25 cellular contexts compared by ENCODE assay signal in the genomic region with DNA sequence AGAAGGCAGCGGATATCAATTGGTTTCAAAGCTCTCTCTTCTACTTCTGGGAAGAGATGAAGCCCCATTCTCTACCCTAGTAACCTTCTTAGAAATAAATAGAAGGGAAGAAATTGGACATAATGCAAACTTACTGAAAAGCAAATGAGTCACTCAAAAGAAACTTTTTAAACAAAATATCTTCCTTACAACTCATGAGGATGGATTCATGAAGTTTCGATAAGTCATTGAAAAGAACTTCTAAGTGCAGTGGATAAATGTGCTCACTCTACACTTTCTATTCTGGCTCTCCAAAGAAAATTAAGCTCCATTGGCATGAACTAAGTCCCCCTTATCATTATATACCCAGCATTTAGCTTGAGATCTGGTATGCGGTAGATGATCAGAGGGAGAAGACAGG.
A peak's percentile ranks its signal among the peaks of the same experiment; 100 is the strongest.
DNase-seq lines count a peak whose midpoint lies in the region; TF ChIP-seq lines count a peak whose summit lies in the region.
"Had no signal": no experiment of that assay in that cellular context is flagged by ENCODE, and none has a peak within 500 bp of the region (broad histone marks: within the 10 kb centered on the region; RNA-seq: fewer than 3 reads in every experiment).

No MANE protein-coding gene starts in this region.

- H3K79me2 ChIP-seq in fibroblast of lung (ENCODE audit: control insufficient read depth, insufficient read depth, low read length), result no peaks in the 10 kb centered on the region

- POLR2A ChIA-PET in A673 (lab: Charles Lee; ENCODE audit: low non-redundant PET), result no interaction called here

- H3K27ac ChIP-seq in fibroblast of lung (ENCODE audit: insufficient read depth, low read length), result peak overlapping the region; percentile 19
- H3K27ac ChIP-seq in A673 (ENCODE audit: low read depth, low read length, poor library complexity, severe bottlenecking), result no peak overlapping the region
- H3K27ac ChIP-seq: BLaER1 had no signal

- no peaks in the 10 kb centered on the region for H3K36me3 Mint-ChIP-seq in progenitor cell of endocrine pancreas (ENCODE audit: insufficient read depth)
- H3K36me3 Mint-ChIP-seq: CD14-positive monocyte; CD4-positive, alpha-beta memory T cell; CD4-positive, CD25-positive, alpha-beta regulatory T cell; CD8-positive, alpha-beta memory T cell had no signal

- H3K27me3 Mint-ChIP-seq in progenitor cell of endocrine pancreas, result no peaks in the 10 kb centered on the region
- H3K27me3 Mint-ChIP-seq: B cell; CD4-positive, alpha-beta memory T cell; CD4-positive, CD25-positive, alpha-beta regulatory T cell; CD8-positive, alpha-beta memory T cell had no signal

- TF ChIP-seq CTCF in fibroblast of lung (conservative IDR thresholded peaks at IDR 0.05 in 1 of 2, IDR thresholded peaks at IDR 0.05 in 1 of 2; ENCODE audit: low read depth in 1 of 2, low read length in 2 of 2), result no peak
- no peak for TF ChIP-seq CTCF in progenitor cell of endocrine pancreas (IDR thresholded peaks at IDR 0.05; ENCODE audit: unreplicated experiment)
- no peak for TF ChIP-seq CTCF in A673 (conservative IDR thresholded peaks at IDR 0.05; ENCODE audit: low read depth, low read length)

- H3K4me1 ChIP-seq in fibroblast of lung (ENCODE audit: control insufficient read depth, extremely low read depth, insufficient read depth, low read length) (no peaks in the 10 kb centered on the region), A673 (ENCODE audit: insufficient read depth, low read length, poor library complexity, severe bottlenecking) (no peaks in the 10 kb centered on the region)
- H3K4me1 ChIP-seq: BLaER1 had no signal

- H3K27ac Mint-ChIP-seq in progenitor cell of endocrine pancreas, result peak overlapping the region; percentile 41
- H3K27ac Mint-ChIP-seq: B cell; CD14-positive monocyte; CD4-positive, alpha-beta memory T cell; CD4-positive, CD25-positive, alpha-beta regulatory T cell; CD8-positive, alpha-beta memory T cell had no signal

- H3K4me1 Mint-ChIP-seq in progenitor cell of endocrine pancreas (ENCODE audit: low read depth), result no peaks in the 10 kb centered on the region
- H3K4me1 Mint-ChIP-seq: B cell; CD14-positive monocyte; CD4-positive, alpha-beta memory T cell; CD4-positive, CD25-positive, alpha-beta regulatory T cell; CD8-positive, alpha-beta memory T cell had no signal

- no peaks in the 10 kb centered on the region for H4K20me1 ChIP-seq in fibroblast of lung (ENCODE audit: control insufficient read depth, extremely low read depth, insufficient read depth, low read length)
- H4K20me1 ChIP-seq: BLaER1 had no signal

- no peaks in the 10 kb centered on the region for H3K9me3 Mint-ChIP-seq in progenitor cell of endocrine pancreas (ENCODE audit: low read depth)

- no peak overlapping the region for H3K4me3 Mint-ChIP-seq in progenitor cell of endocrine pancreas (ENCODE audit: low read depth)
- H3K4me3 Mint-ChIP-seq: B cell; CD14-positive monocyte; CD4-positive, alpha-beta memory T cell; CD8-positive, alpha-beta memory T cell had no signal

- H3K9ac ChIP-seq in fibroblast of lung (ENCODE audit: insufficient read depth, low read length), result no peak overlapping the region
- H3K9ac ChIP-seq: BLaER1 had no signal

- H3K27me3 ChIP-seq in fibroblast of lung (ENCODE audit: control insufficient read depth, insufficient read depth, low read length) (no peaks in the 10 kb centered on the region), A673 (replicated peaks; ENCODE audit: insufficient read depth, low read depth, low read length, poor library complexity) (peaks cover 4% of the 10 kb centered on the region)
- H3K27me3 ChIP-seq: BLaER1 had no signal

- H3K4me3 ChIP-seq in fibroblast of lung (replicated peaks in 1 of 4; ENCODE audit: control extremely low read depth in 1 of 4, insufficient read depth in 1 of 4, low read depth in 3 of 4, low read length in 4 of 4), result no peak overlapping the region
- no peak overlapping the region for H3K4me3 ChIP-seq in A673 (ENCODE audit: low read depth, low read length, poor library complexity, severe bottlenecking)
- H3K4me3 ChIP-seq: BLaER1, GM12878 had no signal

- no peak overlapping the region for H3K4me2 ChIP-seq in fibroblast of lung (ENCODE audit: extremely low read depth, insufficient read depth, low read length)
- H3K4me2 ChIP-seq: BLaER1 had no signal

- intact Hi-C loops in A673 (cut with micrococcal nuclease; ENCODE audit: unreplicated experiment), result no loop called here

- no TSS peak for BruUV-seq in A673 (replicated peaks; lab: Mats Ljungman, UMichigan)

- DNase-seq in AG08396 (ENCODE audit: low spot score), result peak; percentile 5
- peak in 1 of 2 donors; percentile 20 for DNase-seq in fibroblast of lung (ENCODE audit: low read depth in 2 of 2)
- DNase-seq in progenitor cell of endocrine pancreas (ENCODE audit: low spot score, unreplicated experiment), result no peak
- no peak for DNase-seq in A673 (ENCODE audit: low spot score)
- DNase-seq in activated CD8-positive, alpha-beta memory T cell treated with anti-CD3 and anti-CD28 coated beads, Interleukin-2, amount 50 U/mL, for 4 hours, result no peak
- DNase-seq in H4 (ENCODE audit: low spot score), result no peak
- no peak for DNase-seq in putamen (ENCODE audit: low spot score)
- DNase-seq: 8988T; AML-193; C1 segment of cervical spinal cord; CD4-positive, alpha-beta memory T cell; CD4-positive, CD25-positive, alpha-beta regulatory T cell; CD8-positive, alpha-beta memory T cell; COR-L47; DMS 273 treated with DMSO at 0.1 percent for 48 hours; DMS153; DMS53; DMS79; DND-41; EL; GDM1 had no signal

- CTCF ChIA-PET in A673 (lab: Charles Lee), result no interaction called here

- no peak overlapping the region for H2AFZ ChIP-seq in fibroblast of lung (ENCODE audit: low read length)

- H3K36me3 ChIP-seq in fibroblast of lung (ENCODE audit: control insufficient read depth, insufficient read depth, low read length) (no peaks in the 10 kb centered on the region), A673 (ENCODE audit: insufficient read depth, low read length, poor library complexity, severe bottlenecking) (no peaks in the 10 kb centered on the region)
- H3K36me3 ChIP-seq: BLaER1 had no signal

- H3K9me3 ChIP-seq in fibroblast of lung (ENCODE audit: control insufficient read depth, insufficient read depth, low read depth, low read length) (no peaks in the 10 kb centered on the region), A673 (ENCODE audit: low read depth, low read length, poor library complexity, severe bottlenecking) (no peaks in the 10 kb centered on the region)
- H3K9me3 ChIP-seq: BLaER1 had no signal
